ENCODE assay signal across 8 cellular contexts in the genomic region with DNA sequence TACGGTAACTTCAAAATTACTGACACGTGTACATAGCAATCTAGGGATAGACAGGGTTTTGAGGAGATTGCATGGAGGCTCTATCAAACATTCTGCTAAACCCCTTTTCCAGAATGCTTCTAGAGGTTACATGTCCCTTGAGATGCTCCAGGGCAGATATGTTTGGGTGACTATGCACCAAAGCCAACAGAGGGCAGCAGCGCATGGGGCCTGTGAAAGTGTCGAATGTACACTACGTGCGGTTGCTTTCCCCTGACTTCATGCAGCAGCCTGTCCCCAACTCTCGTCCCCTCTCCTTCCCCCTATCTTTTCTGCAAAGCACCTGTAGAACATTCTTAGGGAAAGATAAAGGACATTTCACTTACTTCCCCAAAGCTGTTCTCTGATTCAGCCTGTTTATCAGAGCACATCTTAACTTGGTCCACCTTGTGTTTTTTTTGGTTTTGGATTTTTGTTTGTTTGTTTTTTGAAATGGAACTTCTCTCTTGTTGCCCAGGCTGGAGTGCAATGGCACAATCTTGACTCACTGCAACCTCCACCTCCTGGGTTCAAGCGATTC.
DNase-seq lines count a peak whose midpoint lies in the region; ATAC-seq and TF ChIP-seq lines count a peak whose summit lies in the region.

No MANE protein-coding gene starts in this region.

- no peak overlapping the region for H3K4me3 ChIP-seq in left ventricle myocardium inferior
- no peak overlapping the region for H3K4me3 ChIP-seq in psoas muscle

- ATAC-seq in psoas muscle (peak in 3 of 4 donors; percentile 49 to 63 (median 62)), HG03139 (IDR thresholded peaks at IDR 0.05; ENCODE audit: unreplicated experiment) (no peak), GM18519 (IDR thresholded peaks at IDR 0.05; ENCODE audit: low FRiP score, unreplicated experiment) (no peak)

- H3K27ac ChIP-seq in left ventricle myocardium inferior (replicated peaks), result no peak overlapping the region
- H3K27ac ChIP-seq in psoas muscle, result no peak overlapping the region

- H3K4me1 ChIP-seq in left ventricle myocardium inferior, result peaks cover 10% of the 10 kb centered on the region
- H3K4me1 ChIP-seq in psoas muscle, result peaks cover 2% of the 10 kb centered on the region

- H3K27ac Mint-ChIP-seq in chondrocyte (ENCODE audit: unreplicated experiment), result no peak overlapping the region

- H3K36me3 ChIP-seq in left ventricle myocardium inferior, result peaks cover 69% of the 10 kb centered on the region
- peaks cover 12 to 95% of the 10 kb centered on the region in 2 donors for H3K36me3 ChIP-seq in psoas muscle (ENCODE audit: insufficient read depth in 1 of 2, low read depth in 1 of 2)

- peak; percentile 46 for TF ChIP-seq CTCF in left ventricle myocardium inferior (IDR thresholded peaks at IDR 0.05; ENCODE audit: borderline replicate concordance)
- TF ChIP-seq CTCF in chondrocyte (IDR thresholded peaks at IDR 0.05), result peak; percentile 73
- TF ChIP-seq CTCF in psoas muscle (IDR thresholded peaks at IDR 0.05), result peak; percentile 14

- peaks cover 15% of the 10 kb centered on the region for H3K36me3 Mint-ChIP-seq in chondrocyte (ENCODE audit: low read depth)

- no peaks in the 10 kb centered on the region for H3K9me3 Mint-ChIP-seq in chondrocyte (ENCODE audit: low read depth)

- H3K4me3 Mint-ChIP-seq in chondrocyte (ENCODE audit: unreplicated experiment), result no peak overlapping the region

- H3K27me3 Mint-ChIP-seq in chondrocyte (ENCODE audit: low read depth), result no peaks in the 10 kb centered on the region

- H3K4me1 Mint-ChIP-seq in chondrocyte (ENCODE audit: low read depth), result peaks cover 4% of the 10 kb centered on the region

- H3K27me3 ChIP-seq in left ventricle myocardium inferior (ENCODE audit: low read depth), result no peaks in the 10 kb centered on the region
- no peaks in the 10 kb centered on the region for H3K27me3 ChIP-seq in psoas muscle (ENCODE audit: insufficient read depth in 3 of 3, low read length in 2 of 3)

- DNase-seq in left ventricle myocardium inferior, result no peak
- no peak for DNase-seq in cardiac septum (ENCODE audit: low spot score)
- peak; percentile 39 for DNase-seq in NCI-H69 (lab: John Stamatoyannopoulos, UW)
- DNase-seq in chondrocyte (ENCODE audit: low spot score), result no peak
- DNase-seq in psoas muscle, result no peak
- no peak for DNase-seq in effector CD4-positive, alpha-beta T cell

- intact Hi-C loops in left ventricle myocardium inferior (cut with micrococcal nuclease) (no loop called here), cardiac septum (cut with DNase I) (no loop called here), psoas muscle (cut with DNase I) (no loop called here)

- no peaks in the 10 kb centered on the region for H3K9me3 ChIP-seq in left ventricle myocardium inferior (replicated peaks)
- no peaks in the 10 kb centered on the region for H3K9me3 ChIP-seq in psoas muscle

- WGBS in psoas muscle, 3 donors, result 78 to 87% (median 85%) methylated on average over 8 of the region's 8 CpGs

Comparison
In these comparisons a context has a peak if more than half of its experiments do, and no peak if none do; other contexts are left out.
1. CTCF ChIP-seq: peak in every context shown above with its lines; median percentile 73 in chondrocyte; 46 in left ventricle myocardium inferior; 14 in psoas muscle.
2. ATAC-seq: peak in psoas muscle (3 of 4); none in HG03139 (single experiment) and GM18519 (single experiment).